Comparison of ENCODE assay signal across 19 cellular contexts in genomic region chr15:90892498-90893174, GRCh38.
"Had no signal": no experiment of that assay in that cellular context is flagged by ENCODE, and none has a peak within 500 bp of the region (broad histone marks: within the 10 kb centered on the region; RNA-seq: fewer than 3 reads in every experiment).

No MANE protein-coding gene starts in this region.

- H3K4me1 ChIP-seq: ascending aorta, tibial artery had no signal

- DNase-seq: activated CD4-positive, alpha-beta T cell treated with anti-CD3 and anti-CD28 coated beads for 1 hour; activated CD4-positive, alpha-beta T cell treated with anti-CD3 and anti-CD28 coated beads, Interleukin-2, amount 50 U/mL, for 4 hours; activated naive CD4-positive, alpha-beta T cell treated with anti-CD3 and anti-CD28 coated beads, Interleukin-2, amount 50 U/mL, for 16 hours; activated T-cell treated with anti-CD3 and anti-CD28 coated beads, Interleukin-2, amount 50 U/mL, for 1 hour; effector CD4-positive, alpha-beta T cell; hypothalamus; islet precursor cell; retina; substantia nigra; T-helper 17 cell; WERI-Rb-1 had no signal

- ATAC-seq: T-helper 17 cell had no signal

- H3K4me3 ChIP-seq: ascending aorta, coronary artery, lung, tibial artery had no signal

- H3K9me3 Mint-ChIP-seq: central memory CD8-positive, alpha-beta T cell; natural killer cell treated with Interleukin-12 subunit alpha and Interleukin-12 subunit beta and Interleukin-15 and Interleukin-18, amount 100 ng/mL, for 72 hours had no signal

- H3K36me3 ChIP-seq: WERI-Rb-1 had no signal

- H3K27ac ChIP-seq: ascending aorta, coronary artery, tibial artery, WERI-Rb-1 had no signal

- H3K9me3 ChIP-seq: ascending aorta, tibial artery had no signal

- H3K27me3 ChIP-seq: ascending aorta, tibial artery had no signal

- FAIRE-seq: frontal cortex, urothelium cell line had no signal

- H3K27ac Mint-ChIP-seq: natural killer cell treated with Interleukin-12 subunit alpha and Interleukin-12 subunit beta and Interleukin-15 and Interleukin-18, amount 100 ng/mL, for 72 hours; T-helper 17 cell had no signal
